In genomic region chr2:171703574-171704347, GRCh38 we compare ENCODE assay signal across 8 cellular contexts. TPM values are rescaled to one million over a fixed set of nuclear protein-coding genes. Genes with fewer than 3 reads are reported as not detected.
DNase-seq lines count a peak whose midpoint lies in the region; ATAC-seq and TF ChIP-seq lines count a peak whose summit lies in the region.

No MANE protein-coding gene starts in this region.

- no peak for DNase-seq in Calu3
- peak; percentile 22 for DNase-seq in HFF-Myc (ENCODE audit: extremely low read depth, low read depth)
- DNase-seq in SK-N-DZ (ENCODE audit: low spot score), result peak; percentile 17
- DNase-seq in glomerular visceral epithelial cell (ENCODE audit: extremely low spot score), result peak; percentile 35
- no peak for DNase-seq in cerebellum (ENCODE audit: low spot score)
- no peak for DNase-seq in T1000 (lab: John Stamatoyannopoulos, UW)
- no peak for DNase-seq in NK-92 treated with Interleukin-12 subunit alpha and Interleukin-12 subunit beta, amount 100 ng/mL, for 24 hours (lab: John Stamatoyannopoulos, UW)

- H3K27me3 Mint-ChIP-seq in Calu3 (ENCODE audit: unreplicated experiment), result no peaks in the 10 kb centered on the region
- no peaks in the 10 kb centered on the region for H3K27me3 Mint-ChIP-seq in stimulated activated memory B cell treated with anti-CD40 and anti-IgM and Interleukin-4, amounts not matched to agents 10 μg/mL and 1 μg/mL and 100 μg/mL, for 72 hours

- no peak overlapping the region for H3K4me3 ChIP-seq in HFF-Myc (replicated peaks; ENCODE audit: low read depth, low read length)

- TF ChIP-seq CTCF in Calu3 (IDR thresholded peaks at IDR 0.05; ENCODE audit: unreplicated experiment), result peak; percentile 23
- peak; percentile 28 for TF ChIP-seq CTCF in HFF-Myc (IDR thresholded peaks at IDR 0.05; ENCODE audit: low read depth, low read length, missing control alignments)

- H3K4me3 Mint-ChIP-seq in Calu3 (ENCODE audit: low read depth, unreplicated experiment), result no peak overlapping the region
- no peak overlapping the region for H3K4me3 Mint-ChIP-seq in stimulated activated memory B cell treated with anti-CD40 and anti-IgM and Interleukin-4, amounts not matched to agents 10 μg/mL and 1 μg/mL and 100 μg/mL, for 72 hours

- CTCF ChIA-PET in Calu3 (lab: Charles Lee), result interaction anchor here (0.7 to 2.8 kb wide), 10 partner anchors 11 to 424 kb away, joined by 3 to 9 read pairs (median 4); partner anchors contain the start of genes DLX2 and DYNC1I2

- no TSS peak for BruUV-seq in Calu3 (replicated peaks; lab: Mats Ljungman, UMichigan)

- no peak overlapping the region for H3K27ac Mint-ChIP-seq in Calu3 (ENCODE audit: unreplicated experiment)
- peak overlapping the region; percentile 28 for H3K27ac Mint-ChIP-seq in stimulated activated memory B cell treated with anti-CD40 and anti-IgM and Interleukin-4, amounts not matched to agents 10 μg/mL and 1 μg/mL and 100 μg/mL, for 72 hours

- H3K36me3 Mint-ChIP-seq in Calu3 (ENCODE audit: insufficient read depth, unreplicated experiment), result no peaks in the 10 kb centered on the region
- peaks cover 11% of the 10 kb centered on the region for H3K36me3 Mint-ChIP-seq in stimulated activated memory B cell treated with anti-CD40 and anti-IgM and Interleukin-4, amounts not matched to agents 10 μg/mL and 1 μg/mL and 100 μg/mL, for 72 hours

- H3K4me1 Mint-ChIP-seq in Calu3 (ENCODE audit: low read depth, unreplicated experiment), result no peaks in the 10 kb centered on the region
- H3K4me1 Mint-ChIP-seq in stimulated activated memory B cell treated with anti-CD40 and anti-IgM and Interleukin-4, amounts not matched to agents 10 μg/mL and 1 μg/mL and 100 μg/mL, for 72 hours, result peaks cover 16% of the 10 kb centered on the region

- no peaks in the 10 kb centered on the region for H3K9me3 Mint-ChIP-seq in Calu3 (ENCODE audit: low read depth, unreplicated experiment)
- no peaks in the 10 kb centered on the region for H3K9me3 Mint-ChIP-seq in stimulated activated memory B cell treated with anti-CD40 and anti-IgM and Interleukin-4, amounts not matched to agents 10 μg/mL and 1 μg/mL and 100 μg/mL, for 72 hours

- ATAC-seq in stimulated activated memory B cell treated with anti-CD40 and anti-IgM and Interleukin-4, amounts not matched to agents 10 μg/mL and 1 μg/mL and 100 μg/mL, for 72 hours, result no peak

- intact Hi-C loops in Calu3 (cut with micrococcal nuclease; ENCODE audit: unreplicated experiment), result loop anchor here (5.0 kb wide), 1 partner anchor 34 kb away; no protein-coding TSS in a partner anchor

RNA-seq across cellular contexts. Expression of gene DYNC1I2, which starts 16.5 kb away (rescaled TPM):
- 66.1 and 67.1 TPM in 2 replicates for total RNA-seq in Calu3 (2022)
- 176 and 182 TPM in 2 replicates for polyA plus RNA-seq in SK-N-DZ (2014; cell fraction: cytosol; rRNA removed)
- 106 and 109 TPM in 2 replicates for polyA plus RNA-seq in SK-N-DZ (2014; cell fraction: nucleus; rRNA removed)
- total RNA-seq in cerebellum, result 215 TPM

Comparison
In these comparisons a context has a peak if more than half of its experiments do, and no peak if none do; other contexts are left out.
1. DNase-seq: peak in HFF-Myc (single experiment), SK-N-DZ (single experiment) and glomerular visceral epithelial cell (single experiment); none in Calu3 (single experiment), cerebellum (single experiment), T1000 (single experiment) and NK-92 treated with Interleukin-12 subunit alpha and Interleukin-12 subunit beta, amount 100 ng/mL, for 24 hours (single experiment).